Comparison of ENCODE assay signal across 1 cellular context in genomic region chr7:135233570-135233969, GRCh38.
TF ChIP-seq lines count a peak whose summit lies in the region.

STRA8 (plus strand) TSS chr7:135233838; CDS start chr7:135240525, 6,687 bp downstream.

TF ChIP-seq in IMR-90, 13 proteins besides CTCF, POLR2A, EP300 and RAD21 (continued from another document):
- TF ChIP-seq NFE2L2 (IDR thresholded peaks at IDR 0.05; ENCODE audit: low read depth, low read length) = no peak
- TF ChIP-seq RFX5 (IDR thresholded peaks at IDR 0.05; ENCODE audit: low read depth, low read length) = no peak
- no peak for TF ChIP-seq RCOR1 (IDR thresholded peaks at IDR 0.05; ENCODE audit: insufficient replicate concordance, low read length)
